Comparison of ENCODE assay signal across 10 cellular contexts in the genomic region with DNA sequence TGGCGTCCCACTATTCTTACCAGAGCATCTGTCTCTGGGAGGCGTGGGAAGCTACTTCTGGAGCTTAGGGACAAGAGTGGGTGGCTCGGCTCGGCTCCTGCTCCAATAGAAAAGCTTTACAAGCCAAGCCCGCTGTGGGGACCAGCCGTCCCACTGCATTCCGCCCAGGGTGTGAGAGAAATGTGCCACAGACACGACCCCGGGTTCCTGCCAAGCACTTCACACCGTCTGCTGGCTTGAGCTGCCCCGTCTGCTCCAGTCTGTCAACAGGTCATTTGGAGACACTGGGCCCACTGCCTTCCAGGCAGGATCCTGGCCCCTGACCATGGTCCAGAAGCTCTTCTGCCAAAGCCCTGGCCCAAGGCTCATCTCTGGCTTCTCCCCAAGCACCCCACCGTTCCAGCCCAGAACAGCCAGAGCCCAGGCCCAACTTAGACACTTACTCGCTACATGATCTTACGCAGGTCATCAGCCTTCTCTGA. TPM values are rescaled to one million over a fixed set of nuclear protein-coding genes. Genes with fewer than 3 reads are reported as not detected.
DNase-seq lines count a peak whose midpoint lies in the region; TF ChIP-seq lines count a peak whose summit lies in the region.
"Had no signal": no experiment of that assay in that cellular context is flagged by ENCODE, and none has a peak within 500 bp of the region (broad histone marks: within the 10 kb centered on the region; RNA-seq: fewer than 3 reads in every experiment).

No MANE protein-coding gene starts in this region.

- intact Hi-C loops in esophagus muscularis mucosa (cut with DNase I) = no loop called here

- H3K27ac ChIP-seq in VCaP (peak overlapping the region; percentile 57; the same call in 1 of the 2 replicates), esophagus muscularis mucosa (replicated peaks in 1 of 4) (peak overlapping the region; percentile 76 to 85 (median 79)), substantia nigra (ENCODE audit: low read depth, low read length, poor library complexity, severe bottlenecking) (peak overlapping the region; percentile 17)

- peak overlapping the region; percentile 34 for H3K27ac Mint-ChIP-seq in mesothelial cell of epicardium

- H3K36me3 Mint-ChIP-seq in mesothelial cell of epicardium = peaks cover 11% of the 10 kb centered on the region
- H3K36me3 Mint-ChIP-seq: activated naive CD4-positive, alpha-beta T cell treated with anti-CD3 and anti-CD28 coated beads, Interleukin-2, amount 50 U/mL, for 72 hours had no signal

- peaks cover 11% of the 10 kb centered on the region for H3K4me1 Mint-ChIP-seq in mesothelial cell of epicardium

- no peak overlapping the region for H3K4me3 Mint-ChIP-seq in mesothelial cell of epicardium

- TF ChIP-seq EP300 in esophagus muscularis mucosa (IDR thresholded peaks at IDR 0.05) = no peak

- no peaks in the 10 kb centered on the region for H3K9me3 Mint-ChIP-seq in mesothelial cell of epicardium
- H3K9me3 Mint-ChIP-seq: activated naive CD4-positive, alpha-beta T cell treated with anti-CD3 and anti-CD28 coated beads, Interleukin-2, amount 50 U/mL, for 72 hours had no signal

- H3K4me1 ChIP-seq in esophagus muscularis mucosa = peaks cover 72 to 91% (median 82%) of the 10 kb centered on the region in 4 donors

- H3K36me3 ChIP-seq in esophagus muscularis mucosa = peaks cover 6 to 52% (median 41%) of the 10 kb centered on the region in 4 donors

- DNase-seq in esophagus muscularis mucosa (ENCODE audit: extremely low spot score) (peak; percentile 94), mesothelial cell of epicardium (ENCODE audit: low spot score in 2 of 2, unreplicated experiment in 2 of 2) (no peak), substantia nigra (lab: John Stamatoyannopoulos, UW) (peak in 20 of 49 donors; percentile 6 to 86 (median 42)), HuH-7.5 (ENCODE audit: low spot score) (no peak), globus pallidus (ENCODE audit: low spot score) (no peak), hepatic stellate cell (ENCODE audit: low spot score) (no peak)
- no peak for DNase-seq in stimulated activated naive CD4-positive, alpha-beta T cell treated with Interleukin-2 at 50 U/mL for 16 hours (lab: John Stamatoyannopoulos, UW)
- DNase-seq: activated CD4-positive, alpha-beta T cell treated with anti-CD3 and anti-CD28 coated beads, Interleukin-2, amount 50 U/mL, for 48 hours had no signal

- no peaks in the 10 kb centered on the region for H3K27me3 ChIP-seq in esophagus muscularis mucosa

- no peaks in the 10 kb centered on the region for H3K9me3 ChIP-seq in esophagus muscularis mucosa

- no peak for TF ChIP-seq POLR2A in esophagus muscularis mucosa (IDR thresholded peaks at IDR 0.05; ENCODE audit: low read depth)

- no peak overlapping the region for H3K4me3 ChIP-seq in esophagus muscularis mucosa

- H3K27me3 Mint-ChIP-seq in mesothelial cell of epicardium (ENCODE audit: low read depth) = no peaks in the 10 kb centered on the region

- no peak for TF ChIP-seq CTCF in VCaP (conservative IDR thresholded peaks at IDR 0.05)
- no peak for TF ChIP-seq CTCF in esophagus muscularis mucosa (IDR thresholded peaks at IDR 0.05)
- TF ChIP-seq CTCF in mesothelial cell of epicardium (IDR thresholded peaks at IDR 0.05; ENCODE audit: unreplicated experiment) = no peak

- 40% methylated on average over 8 of the region's 14 CpGs for WGBS in esophagus muscularis mucosa

RNA-seq across cellular contexts. Expression of a gene that starts 6.5 kb away (rescaled TPM):
- total RNA-seq in esophagus muscularis mucosa (10 to 100 TPM; 22.4 to 30.3 (median 26.5) TPM), mesothelial cell of epicardium (34.3 to 40.6 TPM (median 37.0 TPM) in 3 replicates)

RNA-seq across cellular contexts. Expression of a gene that starts 6.9 kb away (rescaled TPM):
- 100 to 1,000 TPM in 2 of 4 donors, 10 to 100 TPM in 2; 85.2 to 119 (median 101) TPM for total RNA-seq in esophagus muscularis mucosa
- 122 to 126 TPM (median 124 TPM) in 3 replicates for total RNA-seq in mesothelial cell of epicardium

RNA-seq across cellular contexts. Expression of a gene that starts 22.4 kb away (rescaled TPM):
- total RNA-seq in esophagus muscularis mucosa (10 to 100 TPM; 12.8 to 33.3 (median 22.4) TPM), mesothelial cell of epicardium (73.7 to 75.9 TPM (median 74.7 TPM) in 3 replicates)

RNA-seq across cellular contexts. Expression of a gene that starts 49.1 kb away (rescaled TPM):
- 10 to 100 TPM; 42.8 to 93.6 (median 66.7) TPM for total RNA-seq in esophagus muscularis mucosa
- total RNA-seq in mesothelial cell of epicardium = 45.3 to 49.3 TPM (median 48.4 TPM) in 3 replicates

Comparison
In these comparisons a context has a peak if more than half of its experiments do, and no peak if none do; other contexts are left out.
1. H3K27ac ChIP-seq: peak in every context shown above with its lines; median percentile 79 in esophagus muscularis mucosa; 57 in VCaP; 17 in substantia nigra.